Comparison of ENCODE assay signal across 8 cellular contexts in genomic region chr4:8403173-8403753, GRCh38. TPM values are rescaled to one million over a fixed set of nuclear protein-coding genes. Genes with fewer than 3 reads are reported as not detected.
DNase-seq lines count a peak whose midpoint lies in the region; ATAC-seq and TF ChIP-seq lines count a peak whose summit lies in the region.

No MANE protein-coding gene starts in this region.

- CTCF ChIA-PET in WTC11 (lab: Charles Lee), result interaction anchor here (0.8 to 2.7 kb wide), 20 partner anchors 8 to 227 kb away, joined by 3 to 59 read pairs (median 6); partner anchors contain the start of gene HTRA3

- H3K4me3 Mint-ChIP-seq in WTC11, result no peak overlapping the region

- peaks cover 20% of the 10 kb centered on the region for H3K36me3 Mint-ChIP-seq in WTC11

- ATAC-seq in WTC11, result peak; percentile 93
- ATAC-seq in HG03097 (IDR thresholded peaks at IDR 0.05; ENCODE audit: low FRiP score, unreplicated experiment), result no peak

- peaks cover 4% of the 10 kb centered on the region; the same call in 1 of the 2 replicates for H3K4me1 Mint-ChIP-seq in WTC11

- H3K27me3 Mint-ChIP-seq in WTC11 (ENCODE audit: low read depth), result peaks cover 2% of the 10 kb centered on the region; the same call in 1 of the 2 replicates

- H3K27ac ChIP-seq in cingulate gyrus (ENCODE audit: low read depth, low read length), result peak overlapping the region; percentile 50

- peak; percentile 68; the same call in 1 of the 2 replicates for TF ChIP-seq CTCF in WTC11 (IDR thresholded peaks at IDR 0.05)

- POLR2A ChIA-PET in WTC11 (lab: Charles Lee), result no interaction called here

- H3K9me3 Mint-ChIP-seq in WTC11, result peaks cover 13% of the 10 kb centered on the region

- DNase-seq in NOMO-1 (lab: John Stamatoyannopoulos, UW; ENCODE audit: unreplicated experiment in 2 of 2) (peak; percentile 36 to 55), NOMO-1 treated with dmso at 0.1 percent for 144 hours (lab: John Stamatoyannopoulos, UW; ENCODE audit: unreplicated experiment) (no peak), NCI-H187 treated with DMSO at 0.1 percent for 48 hours (lab: John Stamatoyannopoulos, UW) (peak; percentile 9), WTC11 (ENCODE audit: low spot score) (peak; percentile 88), left kidney (ENCODE audit: low read depth, low spot score) (peak; percentile 87)
- peak; percentile 54 for DNase-seq in stimulated activated CD4-positive, alpha-beta T cell treated with anti-CD3 and anti-CD28 coated beads, Interleukin-4, amount 100 ng/mL, for 24 hours

- H3K27ac Mint-ChIP-seq in WTC11, result peak overlapping the region; percentile 86

TF ChIP-seq in WTC11, 78 proteins besides CTCF, POLR2A, EP300 and RAD21:
- TF ChIP-seq KAT7 (CRISPR knock-in tag; IDR thresholded peaks at IDR 0.05; ENCODE audit: borderline replicate concordance) (no peak), STAT6 (CRISPR knock-in tag; conservative IDR thresholded peaks at IDR 0.05; ENCODE audit: low read depth) (no peak), FOXP1 (CRISPR knock-in tag; IDR thresholded peaks at IDR 0.05; ENCODE audit: borderline replicate concordance) (no peak), SOX15 (CRISPR knock-in tag; IDR thresholded peaks at IDR 0.05) (no peak)

RNA-seq across cellular contexts. Expression of gene ACOX3, which starts 37.3 kb away (rescaled TPM):
- 10.6 to 10.7 TPM (median 10.6 TPM) in 3 replicates for total RNA-seq in WTC11 (2021)

RNA-seq across cellular contexts. Expression of gene TRMT44, which starts 37.3 kb away (rescaled TPM):
- total RNA-seq in WTC11 (2021), result 25.6 to 29.6 TPM (median 28.4 TPM) in 3 replicates
